Comparison of ENCODE assay signal across 1 cellular context in the genomic region with DNA sequence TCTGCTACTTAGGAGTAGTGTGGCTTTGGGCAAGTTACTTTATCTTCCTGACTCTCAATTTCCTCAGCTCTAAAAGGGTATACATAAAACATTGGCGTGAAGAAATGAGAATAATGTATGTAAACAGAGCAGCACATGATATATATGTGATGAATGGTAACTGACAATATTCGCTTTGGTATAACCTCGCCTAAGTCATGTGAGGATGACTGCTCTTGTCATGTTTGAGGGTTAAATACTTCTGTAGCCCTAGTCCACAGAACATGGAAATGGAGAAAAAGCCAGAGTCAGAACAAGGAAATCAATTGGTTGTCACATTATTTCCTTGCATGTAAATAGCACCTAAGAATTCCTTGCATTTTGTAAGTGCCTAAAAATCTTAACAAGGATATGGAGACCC.
TF ChIP-seq lines count a peak whose summit lies in the region.

No MANE protein-coding gene starts in this region.

TF ChIP-seq in A549, 52 proteins besides CTCF, POLR2A, EP300 and RAD21 (continued from another document):
- TF ChIP-seq REST (IDR thresholded peaks at IDR 0.05) (no peak), ESRRA (IDR thresholded peaks at IDR 0.05; ENCODE audit: borderline replicate concordance, low read length) (no peak), TP53 (CRISPR knock-in tag; IDR thresholded peaks at IDR 0.05) (no peak), MYC (IDR thresholded peaks at IDR 0.05; ENCODE audit: borderline replicate concordance, low read length) (no peak), FOXS1 (CRISPR knock-in tag; IDR thresholded peaks at IDR 0.05) (no peak), RNF2 (IDR thresholded peaks at IDR 0.05; ENCODE audit: borderline replicate concordance, low read depth) (no peak), POLR2AphosphoS2 (conservative IDR thresholded peaks at IDR 0.05; ENCODE audit: low read length) (no peak), ZC3H11A (IDR thresholded peaks at IDR 0.05) (no peak), HDAC2 (IDR thresholded peaks at IDR 0.05) (no peak), HES2 (IDR thresholded peaks at IDR 0.05) (no peak), BCL3 (IDR thresholded peaks at IDR 0.05) (no peak)
- TF ChIP-seq, protein P1, sequence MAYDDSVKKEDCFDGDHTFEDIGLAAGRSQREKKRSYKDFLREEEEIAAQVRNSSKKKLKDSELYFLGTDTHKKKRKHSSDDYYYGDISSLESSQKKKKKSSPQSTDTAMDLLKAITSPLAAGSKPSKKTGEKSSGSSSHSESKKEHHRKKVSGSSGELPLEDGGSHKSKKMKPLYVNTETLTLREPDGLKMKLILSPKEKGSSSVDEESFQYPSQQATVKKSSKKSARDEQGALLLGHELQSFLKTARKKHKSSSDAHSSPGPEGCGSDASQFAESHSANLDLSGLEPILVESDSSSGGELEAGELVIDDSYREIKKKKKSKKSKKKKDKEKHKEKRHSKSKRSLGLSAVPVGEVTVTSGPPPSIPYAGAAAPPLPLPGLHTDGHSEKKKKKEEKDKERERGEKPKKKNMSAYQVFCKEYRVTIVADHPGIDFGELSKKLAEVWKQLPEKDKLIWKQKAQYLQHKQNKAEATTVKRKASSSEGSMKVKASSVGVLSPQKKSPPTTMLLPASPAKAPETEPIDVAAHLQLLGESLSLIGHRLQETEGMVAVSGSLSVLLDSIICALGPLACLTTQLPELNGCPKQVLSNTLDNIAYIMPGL (CRISPR knock-in tag; IDR thresholded peaks at IDR 0.05; ENCODE audit: borderline replicate concordance) = no peak
